In the genomic region with DNA sequence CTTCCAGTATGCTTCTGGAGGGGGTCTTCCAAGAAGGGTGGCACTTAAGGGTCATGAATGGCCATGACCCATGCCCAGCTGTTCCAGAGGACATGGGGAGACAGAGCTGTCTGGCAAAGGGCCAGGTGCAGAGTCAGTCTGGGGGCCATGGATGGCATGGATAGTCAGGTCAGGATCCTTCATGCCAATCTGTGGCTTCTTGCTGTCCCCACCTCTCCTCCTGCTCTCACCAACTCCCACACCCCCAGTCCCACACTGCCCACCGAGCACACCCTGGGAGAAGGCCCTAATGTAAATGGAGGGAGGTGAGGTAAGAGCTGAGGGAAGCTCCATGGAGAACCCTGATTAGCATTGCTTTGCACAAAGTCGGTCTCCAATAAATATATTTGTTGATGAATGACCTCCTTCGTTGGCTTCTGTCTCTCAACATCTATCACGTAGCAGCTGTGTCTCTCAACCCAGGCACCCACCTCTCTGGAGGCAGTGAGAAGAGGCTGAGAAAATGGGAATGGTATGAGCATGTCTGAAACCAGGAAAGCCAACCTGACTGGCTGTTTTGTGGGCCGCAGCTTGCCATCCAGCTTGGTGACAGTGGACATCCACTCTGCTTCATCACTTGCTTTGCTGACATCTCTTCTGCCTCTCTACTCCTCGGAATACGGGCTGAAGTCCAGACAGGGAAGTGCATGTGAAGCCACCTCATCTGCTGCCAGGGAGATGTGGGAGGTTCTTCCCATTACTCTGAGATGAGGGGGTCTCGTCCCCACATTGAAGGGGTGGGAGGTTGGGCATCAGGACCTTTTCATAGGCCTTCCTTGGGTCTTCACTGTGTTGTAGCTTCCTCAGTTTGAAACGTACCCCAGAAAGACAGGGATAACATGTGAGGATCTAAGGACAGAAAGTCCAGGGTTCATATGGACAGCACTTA, we compare ENCODE assay signal across 13 cellular contexts.
"Had no signal": no experiment of that assay in that cellular context is flagged by ENCODE, and none has a peak within 500 bp of the region (broad histone marks: within the 10 kb centered on the region; RNA-seq: fewer than 3 reads in every experiment).

No MANE protein-coding gene starts in this region.

- ATAC-seq: activated CD4-positive, CD25-positive, alpha-beta regulatory T cell treated with anti-CD3 and anti-CD28 coated beads, Interleukin-2, amount 50 U/mL, for 24 hours; esophagus mucosa had no signal

- H3K4me3 ChIP-seq: dorsolateral prefrontal cortex, pancreas, skin epidermis, tibial artery had no signal

- H3K27ac ChIP-seq: dorsolateral prefrontal cortex, pancreas, skin epidermis, tibial artery had no signal

- H3K36me3 ChIP-seq: pancreas, tibial artery had no signal

- H3K4me1 ChIP-seq: pancreas had no signal

- DNase-seq: activated naive CD8-positive, alpha-beta T cell treated with anti-CD3 and anti-CD28 coated beads, Interleukin-2, amount 10 ng/mL, durations not matched to agents 7 days and 5 days; anterior cingulate cortex; dorsolateral prefrontal cortex; glutamatergic neuron; immature natural killer cell; left colon; retina; SW 1271 had no signal

- H3K9me3 ChIP-seq: pancreas, tibial artery had no signal

- H3K27me3 ChIP-seq: dorsolateral prefrontal cortex, pancreas had no signal
